In genomic region chr16:3106205-3106928, GRCh38 we compare ENCODE assay signal across 8 cellular contexts. TPM values are rescaled to one million over a fixed set of nuclear protein-coding genes. Genes with fewer than 3 reads are reported as not detected.
DNase-seq lines count a peak whose midpoint lies in the region; ATAC-seq and TF ChIP-seq lines count a peak whose summit lies in the region.

No MANE protein-coding gene starts in this region.

- peaks cover 4% of the 10 kb centered on the region for H3K27me3 Mint-ChIP-seq in endodermal cell (ENCODE audit: insufficient read depth)
- H3K27me3 Mint-ChIP-seq in mesothelial cell of epicardium (ENCODE audit: low read depth), result peaks cover under 1% of the 10 kb centered on the region

- H3K27me3 ChIP-seq in HUES48 (ENCODE audit: control insufficient read depth, insufficient read depth, low read length), result no peaks in the 10 kb centered on the region
- H3K27me3 ChIP-seq in endodermal cell (ENCODE audit: control insufficient read depth, insufficient read depth, low read length, poor library complexity, severe bottlenecking), result no peaks in the 10 kb centered on the region

- H3K9me3 ChIP-seq in HUES48 (ENCODE audit: control insufficient read depth, insufficient read depth, low read length) (no peaks in the 10 kb centered on the region), endodermal cell (ENCODE audit: control insufficient read depth, low read length) (no peaks in the 10 kb centered on the region)

- ATAC-seq in GM21360 (IDR thresholded peaks at IDR 0.05; ENCODE audit: unreplicated experiment), result peak; percentile 70

- WGBS in endodermal cell (ENCODE audit: insufficient coverage in 1 of 2, insufficient read length in 1 of 2), 2 experiments, result 0 to 1% methylated on average over 14 to 74 of the region's 74 CpGs

- TF ChIP-seq CTCF in endodermal cell (conservative IDR thresholded peaks at IDR 0.05) (no peak), mesothelial cell of epicardium (IDR thresholded peaks at IDR 0.05; ENCODE audit: unreplicated experiment) (no peak)

- H3K27ac ChIP-seq in HUES48 (ENCODE audit: low read depth, low read length) (peak overlapping the region; percentile 87), endodermal cell (ENCODE audit: low read depth, low read length) (no peak overlapping the region)

- H3K9ac ChIP-seq in HUES48 (ENCODE audit: low read depth, low read length) (peak overlapping the region; percentile 81), endodermal cell (ENCODE audit: extremely low read depth, low read length, poor library complexity, severe bottlenecking) (peak overlapping the region; percentile 53)

- H3K9me3 Mint-ChIP-seq in endodermal cell (no peaks in the 10 kb centered on the region), mesothelial cell of epicardium (no peaks in the 10 kb centered on the region)

- H3K36me3 Mint-ChIP-seq in endodermal cell (ENCODE audit: low read depth) (no peaks in the 10 kb centered on the region), mesothelial cell of epicardium (no peaks in the 10 kb centered on the region)

- peak overlapping the region; percentile 77 for H3K4me3 ChIP-seq in HUES48 (ENCODE audit: low read depth, low read length)
- H3K4me3 ChIP-seq in endodermal cell (ENCODE audit: low read length), result peak overlapping the region; percentile 82

- DNase-seq in COLO829 (ENCODE audit: low spot score) (peak; percentile 93), NOMO-1 treated with DMSO at 0.1 percent for 48 hours (lab: John Stamatoyannopoulos, UW; ENCODE audit: unreplicated experiment) (peak; percentile 76), endodermal cell (peak; percentile 98), mesothelial cell of epicardium (ENCODE audit: low spot score in 2 of 2, unreplicated experiment in 2 of 2) (peak; percentile 87 to 93)
- peak; percentile 61 for DNase-seq in activated CD8-positive, alpha-beta memory T cell treated with anti-CD3 and anti-CD28 coated beads, Interleukin-2, amount 50 U/mL, for 24 hours (ENCODE audit: extremely low read depth)
- peak; percentile 79 for DNase-seq in stimulated activated CD8-positive, alpha-beta memory T cell treated with anti-CD3 and anti-CD28 coated beads, Interleukin-15, amount 100 ng/mL, for 24 hours (ENCODE audit: low read depth)

- peaks cover 6% of the 10 kb centered on the region for H3K4me1 ChIP-seq in HUES48 (ENCODE audit: control insufficient read depth, insufficient read depth, low read length)
- H3K4me1 ChIP-seq in endodermal cell (ENCODE audit: control insufficient read depth, insufficient read depth, low read length), result no peaks in the 10 kb centered on the region

- H3K27ac Mint-ChIP-seq in endodermal cell, result peak overlapping the region; percentile 93
- H3K27ac Mint-ChIP-seq in mesothelial cell of epicardium, result peak overlapping the region; percentile 89

- H3K4me1 Mint-ChIP-seq in endodermal cell, result peaks cover 11% of the 10 kb centered on the region
- peaks cover 11% of the 10 kb centered on the region for H3K4me1 Mint-ChIP-seq in mesothelial cell of epicardium

- no peaks in the 10 kb centered on the region for H3K36me3 ChIP-seq in HUES48 (ENCODE audit: control insufficient read depth, insufficient read depth, low read length)
- H3K36me3 ChIP-seq in endodermal cell (ENCODE audit: control insufficient read depth, insufficient read depth, low read length), result no peaks in the 10 kb centered on the region

- H3K4me3 Mint-ChIP-seq in endodermal cell, result peak overlapping the region; percentile 61
- H3K4me3 Mint-ChIP-seq in mesothelial cell of epicardium, result peak overlapping the region; percentile 69

RNA-seq across cellular contexts. Expression of gene ZNF205, which starts 6.0 kb away (rescaled TPM):
- total RNA-seq in endodermal cell, result 10 to 100 TPM; 15.4 to 18.3 TPM
- polyA plus RNA-seq in endodermal cell (2013, experiment 1 of 2), result 19.4 TPM
- polyA plus RNA-seq in endodermal cell (2013, experiment 2 of 2), result 17.3 TPM
- total RNA-seq in mesothelial cell of epicardium, result 15.4 to 16.7 TPM (median 16.0 TPM) in 3 replicates

RNA-seq across cellular contexts. Expression of gene ZSCAN10, which starts 7.3 kb away (rescaled TPM):
- 10 to 100 TPM; 36.6 to 70.0 TPM for total RNA-seq in endodermal cell
- 17.0 TPM for polyA plus RNA-seq in endodermal cell (2013, experiment 1 of 2)
- 7.7 TPM for polyA plus RNA-seq in endodermal cell (2013, experiment 2 of 2)
- 0.09 to 0.42 TPM in 2 of 3 replicates, not detected in the other for total RNA-seq in mesothelial cell of epicardium

RNA-seq across cellular contexts. Expression of gene ZNF213, which starts 28.5 kb away (rescaled TPM):
- total RNA-seq in endodermal cell (1 to 10 TPM; 5.1 to 6.3 TPM), mesothelial cell of epicardium (12.2 to 13.4 TPM (median 12.7 TPM) in 3 replicates)
- 11.4 TPM for polyA plus RNA-seq in endodermal cell (2013, experiment 1 of 2)
- 10.5 TPM for polyA plus RNA-seq in endodermal cell (2013, experiment 2 of 2)

RNA-seq across cellular contexts. Expression of gene IL32, which starts 40.9 kb away (rescaled TPM):
- 1 to 10 TPM; 2.0 to 4.0 TPM for total RNA-seq in endodermal cell
- polyA plus RNA-seq in endodermal cell (2013, experiment 1 of 2), result 1.6 TPM
- polyA plus RNA-seq in endodermal cell (2013, experiment 2 of 2), result 1.7 TPM
- total RNA-seq in mesothelial cell of epicardium, result 4.9 to 6.0 TPM (median 5.5 TPM) in 3 replicates

Comparison
In these comparisons a context has a peak if more than half of its experiments do, and no peak if none do; other contexts are left out.
1. RNA of gene ZSCAN10, which starts 7.3 kb away (total RNA-seq): 36.6 to 70.0 TPM in endodermal cell; 0.09 to 0.42 TPM in mesothelial cell of epicardium; every median in the first group is over 10 times any median in the second.
2. Peak in every context shown above with its lines, with median percentiles within 50 percentile points of each other: DNase-seq.